ENCODE assay signal across 8 cellular contexts in genomic region chr12:74021937-74022336, GRCh38.
DNase-seq lines count a peak whose midpoint lies in the region; ATAC-seq and TF ChIP-seq lines count a peak whose summit lies in the region.

No MANE protein-coding gene starts in this region.

- H3K79me2 ChIP-seq in OCI-LY1 (ENCODE audit: insufficient read depth, low read length), result no peaks in the 10 kb centered on the region

- H3K9me2 ChIP-seq in OCI-LY1 (ENCODE audit: low read depth, low read length), result no peaks in the 10 kb centered on the region

- DNase-seq in NCI-H146 (lab: John Stamatoyannopoulos, UW) (peak; percentile 65), NCI-H146 treated with DMSO at 0.1 percent for 48 hours (lab: John Stamatoyannopoulos, UW; ENCODE audit: unreplicated experiment) (no peak), colonic mucosa (peak; percentile 24), medulla oblongata (ENCODE audit: extremely low spot score) (peak; percentile 76), DMS79 treated with DMSO at 0.1 percent for 48 hours (lab: John Stamatoyannopoulos, UW) (no peak)

- no peak overlapping the region for H3K27ac ChIP-seq in OCI-LY1 (ENCODE audit: low read depth, low read length, poor library complexity, severe bottlenecking)
- no peak overlapping the region for H3K27ac ChIP-seq in colonic mucosa

- intact Hi-C loops in colonic mucosa (cut with DNase I), result no loop called here

- H3K4me3 ChIP-seq in OCI-LY1 (ENCODE audit: low read depth, low read length, poor library complexity, severe bottlenecking) (no peak overlapping the region), colonic mucosa (no peak overlapping the region)

- H3K27me3 ChIP-seq in OCI-LY1 (ENCODE audit: insufficient read depth, low read length), result no peaks in the 10 kb centered on the region
- H3K27me3 ChIP-seq in colonic mucosa, result no peaks in the 10 kb centered on the region

- TF ChIP-seq CTCF in OCI-LY1 (IDR thresholded peaks at IDR 0.05; ENCODE audit: low read length) (peak; percentile 83), colonic mucosa (IDR thresholded peaks at IDR 0.05) (no peak)

- H3K36me3 ChIP-seq in OCI-LY1 (ENCODE audit: insufficient read depth, low read length), result no peaks in the 10 kb centered on the region
- no peaks in the 10 kb centered on the region for H3K36me3 ChIP-seq in colonic mucosa

- H3K9ac ChIP-seq in OCI-LY1 (ENCODE audit: low read length) (no peak overlapping the region), colonic mucosa (ENCODE audit: low read depth in 2 of 2, low read length in 2 of 2) (no peak overlapping the region)

- no peaks in the 10 kb centered on the region for H4K20me1 ChIP-seq in OCI-LY1 (ENCODE audit: insufficient read depth, low read length)

- H3K4me1 ChIP-seq in OCI-LY1 (ENCODE audit: insufficient read depth, low read length, severe bottlenecking), result peaks cover 7% of the 10 kb centered on the region
- H3K4me1 ChIP-seq in colonic mucosa, result no peaks in the 10 kb centered on the region

- peak overlapping the region; percentile 96 for H2AFZ ChIP-seq in OCI-LY1 (ENCODE audit: low read length)

- H3K9me3 ChIP-seq in OCI-LY1 (ENCODE audit: low read length) (0 out of 2 replicates have a peak, but pooled peaks cover 3% of the 10 kb centered on the region), colonic mucosa (no peaks in the 10 kb centered on the region)

- ATAC-seq in GM19438 (IDR thresholded peaks at IDR 0.05; ENCODE audit: low read depth, unreplicated experiment), result peak; percentile 89
- ATAC-seq in HG03280 (IDR thresholded peaks at IDR 0.05; ENCODE audit: unreplicated experiment), result peak; percentile 100

- H3K4me2 ChIP-seq in OCI-LY1 (ENCODE audit: low read length), result 0 out of 2 replicates have a peak overlapping the region, but pooled peaks have one; percentile 27

- H3F3A ChIP-seq in OCI-LY1 (ENCODE audit: insufficient read depth, low read length), result no peaks in the 10 kb centered on the region

Comparison
In these comparisons a context has a peak if more than half of its experiments do, and no peak if none do; other contexts are left out.
1. DNase-seq: peak in NCI-H146 (single experiment), colonic mucosa (single experiment) and medulla oblongata (single experiment); none in NCI-H146 treated with DMSO at 0.1 percent for 48 hours (single experiment) and DMS79 treated with DMSO at 0.1 percent for 48 hours (single experiment).